Comparison of ENCODE assay signal across 1 cellular context in genomic region chr10:16965740-16966447, GRCh38.
A peak's percentile ranks its signal among the peaks of the same experiment; 100 is the strongest.
TF ChIP-seq lines count a peak whose summit lies in the region.

No MANE protein-coding gene starts in this region.

TF ChIP-seq in SK-N-SH, 30 proteins besides CTCF, POLR2A, EP300 and RAD21 (continued from another document):
- peak; percentile 93 for TF ChIP-seq JUND (IDR thresholded peaks at IDR 0.05)
- TF ChIP-seq, protein P1, sequence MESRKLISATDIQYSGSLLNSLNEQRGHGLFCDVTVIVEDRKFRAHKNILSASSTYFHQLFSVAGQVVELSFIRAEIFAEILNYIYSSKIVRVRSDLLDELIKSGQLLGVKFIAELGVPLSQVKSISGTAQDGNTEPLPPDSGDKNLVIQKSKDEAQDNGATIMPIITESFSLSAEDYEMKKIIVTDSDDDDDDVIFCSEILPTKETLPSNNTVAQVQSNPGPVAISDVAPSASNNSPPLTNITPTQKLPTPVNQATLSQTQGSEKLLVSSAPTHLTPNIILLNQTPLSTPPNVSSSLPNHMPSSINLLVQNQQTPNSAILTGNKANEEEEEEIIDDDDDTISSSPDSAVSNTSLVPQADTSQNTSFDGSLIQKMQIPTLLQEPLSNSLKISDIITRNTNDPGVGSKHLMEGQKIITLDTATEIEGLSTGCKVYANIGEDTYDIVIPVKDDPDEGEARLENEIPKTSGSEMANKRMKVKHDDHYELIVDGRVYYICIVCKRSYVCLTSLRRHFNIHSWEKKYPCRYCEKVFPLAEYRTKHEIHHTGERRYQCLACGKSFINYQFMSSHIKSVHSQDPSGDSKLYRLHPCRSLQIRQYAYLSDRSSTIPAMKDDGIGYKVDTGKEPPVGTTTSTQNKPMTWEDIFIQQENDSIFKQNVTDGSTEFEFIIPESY (IDR thresholded peaks at IDR 0.05; ENCODE audit: borderline replicate concordance, low read depth) = peak; percentile 51; the same call in 1 of the 2 replicates
- TF ChIP-seq YY1 (IDR thresholded peaks at IDR 0.05; ENCODE audit: low read depth) = no peak
- TF ChIP-seq, protein P2, sequence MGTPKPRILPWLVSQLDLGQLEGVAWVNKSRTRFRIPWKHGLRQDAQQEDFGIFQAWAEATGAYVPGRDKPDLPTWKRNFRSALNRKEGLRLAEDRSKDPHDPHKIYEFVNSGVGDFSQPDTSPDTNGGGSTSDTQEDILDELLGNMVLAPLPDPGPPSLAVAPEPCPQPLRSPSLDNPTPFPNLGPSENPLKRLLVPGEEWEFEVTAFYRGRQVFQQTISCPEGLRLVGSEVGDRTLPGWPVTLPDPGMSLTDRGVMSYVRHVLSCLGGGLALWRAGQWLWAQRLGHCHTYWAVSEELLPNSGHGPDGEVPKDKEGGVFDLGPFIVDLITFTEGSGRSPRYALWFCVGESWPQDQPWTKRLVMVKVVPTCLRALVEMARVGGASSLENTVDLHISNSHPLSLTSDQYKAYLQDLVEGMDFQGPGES (IDR thresholded peaks at IDR 0.05; ENCODE audit: low read depth, low read length) = no peak
- peak; percentile 81 for TF ChIP-seq PBX3 (IDR thresholded peaks at IDR 0.05)
- 0 out of 2 replicates have a peak, but pooled peaks have one; percentile 53 for TF ChIP-seq FOXM1 (IDR thresholded peaks at IDR 0.05; ENCODE audit: low read depth)
- peak; percentile 80 for TF ChIP-seq POLR2AphosphoS5 (IDR thresholded peaks at IDR 0.05; ENCODE audit: low read depth, low read length)
- peak; percentile 63 for TF ChIP-seq MAX (IDR thresholded peaks at IDR 0.05; ENCODE audit: low read depth)
- no peak for TF ChIP-seq USF2 (IDR thresholded peaks at IDR 0.05; ENCODE audit: borderline replicate concordance, low read depth, low read length)
